35 cellular contexts compared by ENCODE assay signal in the genomic region with DNA sequence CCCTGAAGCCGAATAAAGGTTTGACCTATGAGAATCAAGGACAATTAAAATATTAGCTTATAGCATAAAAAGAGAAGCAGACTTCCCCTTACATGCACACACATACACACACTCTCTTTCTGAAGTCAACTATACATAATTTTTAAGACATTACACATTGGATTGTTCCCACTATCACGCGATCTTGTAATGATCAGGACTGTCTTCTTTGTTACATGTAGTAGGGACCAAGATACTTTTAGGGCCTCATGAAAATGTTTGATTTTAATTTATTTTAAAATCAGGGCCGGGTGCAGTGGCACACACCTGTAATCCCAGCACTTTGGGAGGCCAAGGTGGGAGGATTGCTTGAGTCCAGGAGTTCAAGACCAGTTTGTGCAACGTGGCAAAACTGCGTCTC.
"Had no signal": no experiment of that assay in that cellular context is flagged by ENCODE, and none has a peak within 500 bp of the region (broad histone marks: within the 10 kb centered on the region; RNA-seq: fewer than 3 reads in every experiment).

No MANE protein-coding gene starts in this region.

- H3K36me3 ChIP-seq: MG63 had no signal

- H3K27ac ChIP-seq: KMS-11 had no signal

- DNase-seq: Karpas-422, Kasumi-1, MG63, MM.1S, MV-4-11, NCI-H1048, NCI-H1092, NCI-H1092 treated with DMSO at 0.1 percent for 48 hours, NCI-H1105, NCI-H1105 treated with DMSO at 0.1 percent for 48 hours, NCI-H1417, NCI-H1417 treated with DMSO at 0.1 percent for 48 hours, NCI-H1436, NCI-H1436 treated with DMSO at 0.1 percent for 48 hours, NCI-H146, NCI-H1694, NCI-H1694 treated with DMSO at 0.1 percent for 48 hours, NCI-H187, NCI-H187 treated with DMSO at 0.1 percent for 48 hours, NCI-H1930, NCI-H2029, NCI-H2029 treated with DMSO at 0.1 percent for 48 hours, NCI-H2081, NCI-H2081 treated with DMSO at 0.1 percent for 48 hours, NCI-H2107, NCI-H2171, NCI-H2171 treated with DMSO at 0.1 percent for 48 hours, NCI-H2227 treated with DMSO at 0.1 percent for 48 hours, NCI-H226, NCI-H345, NCI-H446, NCI-H446 treated with DMSO at 0.1 percent for 48 hours, NCI-H510A, NCI-H510A treated with DMSO at 0.1 percent for 48 hours had no signal

- H3K27me3 ChIP-seq: MG63 had no signal

- H3K9me3 ChIP-seq: MG63 had no signal

- H3K4me3 ChIP-seq: MG63 had no signal

- H3K9ac ChIP-seq: KMS-11 had no signal

- H3K4me2 ChIP-seq: KMS-11 had no signal
